ENCODE assay signal across 8 cellular contexts in genomic region chr3:9730747-9731205, GRCh38. TPM values are rescaled to one million over a fixed set of nuclear protein-coding genes. Genes with fewer than 3 reads are reported as not detected.
DNase-seq lines count a peak whose midpoint lies in the region; ATAC-seq, FAIRE-seq and TF ChIP-seq lines count a peak whose summit lies in the region.

No MANE protein-coding gene starts in this region.

- ATAC-seq in GM19023 (IDR thresholded peaks at IDR 0.05; ENCODE audit: unreplicated experiment): peak; percentile 49
- peak; percentile 41 for ATAC-seq in HG03135 (IDR thresholded peaks at IDR 0.05; ENCODE audit: unreplicated experiment)
- peak; percentile 86 for ATAC-seq in SK-N-SH treated with all-trans-retinoic acid at 6 μM for 48 hours
- peak; percentile 68 to 79 (median 74) for ATAC-seq in pancreas

- FAIRE-seq in pancreas (lab: Jason Lieb, UNC): no peak

- H3K27me3 ChIP-seq in pancreas: no peaks in the 10 kb centered on the region

- peak overlapping the region; percentile 69 for H3K4me3 ChIP-seq in fibroblast of the aortic adventitia (ENCODE audit: low read depth, low read length)
- peak overlapping the region; percentile 28 to 99 (median 60) for H3K4me3 ChIP-seq in pancreas

- 1% methylated on average over 15 of the region's 16 CpGs for WGBS in pancreas, 2 donors

- no peaks in the 10 kb centered on the region for H3K9me3 ChIP-seq in pancreas

- DNase-seq in CD1c-positive myeloid dendritic cell (ENCODE audit: extremely low spot score) (peak; percentile 76), fibroblast of the aortic adventitia (ENCODE audit: low read depth) (no peak), pancreas (peak in 1 of 6 donors; percentile 84), DMS53 (lab: John Stamatoyannopoulos, UW) (no peak)
- DNase-seq in NK-92 treated with Interleukin-12 subunit alpha and Interleukin-12 subunit beta, amount 100 ng/mL, for 24 hours (lab: John Stamatoyannopoulos, UW): no peak

- intact Hi-C loops in pancreas (cut with DNase I): no loop called here

- H3K4me1 ChIP-seq in pancreas: peaks cover 0 to 14% (median 14%) of the 10 kb centered on the region in 3 donors

- H3K27ac ChIP-seq in pancreas: peak overlapping the region; percentile 33 to 99 (median 86)

- no peak for TF ChIP-seq CTCF in fibroblast of the aortic adventitia (IDR thresholded peaks at IDR 0.05; ENCODE audit: insufficient read depth, low read length)
- no peak for TF ChIP-seq CTCF in pancreas (IDR thresholded peaks at IDR 0.05)

- H3K36me3 ChIP-seq in pancreas: peaks cover 0 to 3% (median 0%) of the 10 kb centered on the region in 3 donors

TF ChIP-seq in SK-N-SH treated with all-trans-retinoic acid at 6 μM for 48 hours, 23 proteins besides CTCF, POLR2A, EP300 and RAD21:
- no peak for TF ChIP-seq ZFP30 (CRISPR knock-in tag; IDR thresholded peaks at IDR 0.05)
- TF ChIP-seq ZNF8 (CRISPR knock-in tag; IDR thresholded peaks at IDR 0.05): no peak
- no peak for TF ChIP-seq PATZ1 (CRISPR knock-in tag; IDR thresholded peaks at IDR 0.05; ENCODE audit: borderline replicate concordance)
- TF ChIP-seq OSR1 (CRISPR knock-in tag; IDR thresholded peaks at IDR 0.05): no peak
- TF ChIP-seq CREB5 (CRISPR knock-in tag; IDR thresholded peaks at IDR 0.05; ENCODE audit: low read depth): no peak

RNA-seq across cellular contexts. Expression of gene BRPF1, which starts 0.8 kb away (rescaled TPM):
- 7.8 and 13.9 TPM in 2 replicates for total RNA-seq in fibroblast of the aortic adventitia (ENCODE audit: low replicate concordance)
- 10 to 100 TPM in 1 of 6 donors, 1 to 10 TPM in 5; 7.0 to 10.8 (median 8.4) TPM for total RNA-seq in pancreas
- 10 to 100 TPM in 1 of 2 donors, 1 to 10 TPM in 1; 5.8 to 10.4 TPM for polyA plus RNA-seq in pancreas

RNA-seq across cellular contexts. Expression of gene OGG1, which starts 19.0 kb away (rescaled TPM):
- total RNA-seq in fibroblast of the aortic adventitia (ENCODE audit: low replicate concordance) (32.1 and 55.0 TPM in 2 replicates), pancreas (10 to 100 TPM in 1 of 6 donors, 1 to 10 TPM in 5; 5.9 to 13.9 (median 7.8) TPM)
- polyA plus RNA-seq in pancreas: 10 to 100 TPM; 11.2 to 12.7 TPM

RNA-seq across cellular contexts. Expression of gene CPNE9, which starts 27.1 kb away (rescaled TPM):
- total RNA-seq in fibroblast of the aortic adventitia (ENCODE audit: low replicate concordance) (not detected in 2 replicates), pancreas (under 1 TPM in 3 of 6 donors, not detected in 3; 0.12 to 0.19 (median 0.12) TPM)
- polyA plus RNA-seq in pancreas: under 1 TPM; 0.19 to 0.85 TPM

RNA-seq across cellular contexts. Expression of gene CAMK1, which starts 39.0 kb away (rescaled TPM):
- total RNA-seq in fibroblast of the aortic adventitia (ENCODE audit: low replicate concordance): 24.5 and 41.5 TPM in 2 replicates
- 10 to 100 TPM in 1 of 6 donors, 1 to 10 TPM in 5; 2.0 to 12.8 (median 4.4) TPM for total RNA-seq in pancreas
- 10 to 100 TPM; 20.5 to 23.7 TPM for polyA plus RNA-seq in pancreas
